In the genomic region with DNA sequence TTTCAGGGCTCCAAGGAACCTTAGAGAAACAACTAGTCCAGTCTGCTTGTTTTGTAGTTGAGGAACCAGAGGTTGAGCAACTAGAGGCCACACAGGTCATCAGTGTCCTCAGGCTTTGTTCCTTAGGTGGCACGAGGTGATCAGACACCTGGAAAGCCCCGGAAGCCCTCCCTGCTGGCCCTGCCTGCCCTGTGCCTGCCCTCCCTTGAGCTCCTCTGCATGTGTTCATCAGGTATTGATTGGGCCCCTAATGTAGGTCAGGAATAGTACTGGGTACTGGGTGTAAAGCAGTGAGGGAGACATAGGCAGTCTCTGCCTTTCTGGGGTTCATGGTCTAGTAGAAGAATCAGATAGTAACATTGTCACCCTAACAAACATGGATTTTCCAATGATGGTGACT, we compare ENCODE assay signal across 17 cellular contexts.
A peak's percentile ranks its signal among the peaks of the same experiment; 100 is the strongest.
DNase-seq lines count a peak whose midpoint lies in the region; ATAC-seq and TF ChIP-seq lines count a peak whose summit lies in the region.
"Had no signal": no experiment of that assay in that cellular context is flagged by ENCODE, and none has a peak within 500 bp of the region (broad histone marks: within the 10 kb centered on the region; RNA-seq: fewer than 3 reads in every experiment).

No MANE protein-coding gene starts in this region.

- no peak overlapping the region for H2AFZ ChIP-seq in osteoblast (ENCODE audit: low read length)

- H3K36me3 Mint-ChIP-seq in activated naive CD4-positive, alpha-beta T cell treated with anti-CD3 and anti-CD28 coated beads, Interleukin-2, amount 50 U/mL, for 24 hours = no peaks in the 10 kb centered on the region
- no peaks in the 10 kb centered on the region for H3K36me3 Mint-ChIP-seq in glutamatergic neuron (ENCODE audit: unreplicated experiment)
- H3K36me3 Mint-ChIP-seq: CD4-positive, CD25-positive, alpha-beta regulatory T cell; CD8-positive, alpha-beta T cell had no signal

- DNase-seq in activated naive CD4-positive, alpha-beta T cell treated with anti-CD3 and anti-CD28 coated beads, Interleukin-2, amount 50 U/mL, for 16 hours = no peak
- no peak for DNase-seq in glutamatergic neuron
- DNase-seq in osteoblast (ENCODE audit: insufficient read length, low spot score, missing footprints) = peak; percentile 41
- DNase-seq: Caco-2; CD4-positive, CD25-positive, alpha-beta regulatory T cell; CD8-positive, alpha-beta T cell; DMS153; DND-41; H7; HCEC 1CT had no signal

- no peaks in the 10 kb centered on the region for H3K79me2 ChIP-seq in osteoblast (ENCODE audit: insufficient read depth, low read length)

- peaks cover 39% of the 10 kb centered on the region for H3K27me3 ChIP-seq in osteoblast (ENCODE audit: insufficient read depth, low read length)
- H3K27me3 ChIP-seq: BLaER1 had no signal

- peaks cover 39% of the 10 kb centered on the region for H4K20me1 ChIP-seq in osteoblast (ENCODE audit: insufficient read depth, low read length)

- H3K4me1 Mint-ChIP-seq in activated naive CD4-positive, alpha-beta T cell treated with anti-CD3 and anti-CD28 coated beads, Interleukin-2, amount 50 U/mL, for 24 hours = no peaks in the 10 kb centered on the region
- H3K4me1 Mint-ChIP-seq in glutamatergic neuron (ENCODE audit: low read depth, unreplicated experiment) = peaks cover 24% of the 10 kb centered on the region

- H3K27ac ChIP-seq in osteoblast (ENCODE audit: low read depth, low read length) = no peak overlapping the region
- H3K27ac ChIP-seq: 22Rv1, BLaER1, C4-2B had no signal

- no peaks in the 10 kb centered on the region for H3K4me1 ChIP-seq in osteoblast (ENCODE audit: insufficient read depth, low read length)
- H3K4me1 ChIP-seq: Caco-2 had no signal

- peak overlapping the region; percentile 81 for H3K27ac Mint-ChIP-seq in activated naive CD4-positive, alpha-beta T cell treated with anti-CD3 and anti-CD28 coated beads, Interleukin-2, amount 50 U/mL, for 24 hours
- peak overlapping the region; percentile 42 for H3K27ac Mint-ChIP-seq in glutamatergic neuron (ENCODE audit: unreplicated experiment)
- H3K27ac Mint-ChIP-seq: B cell; CD8-positive, alpha-beta T cell had no signal

- no peaks in the 10 kb centered on the region for H3K9me3 Mint-ChIP-seq in activated naive CD4-positive, alpha-beta T cell treated with anti-CD3 and anti-CD28 coated beads, Interleukin-2, amount 50 U/mL, for 24 hours
- H3K9me3 Mint-ChIP-seq in glutamatergic neuron (ENCODE audit: unreplicated experiment) = peaks cover 7% of the 10 kb centered on the region
- H3K9me3 Mint-ChIP-seq: CD8-positive, alpha-beta T cell had no signal

- no peak overlapping the region for H3K4me3 Mint-ChIP-seq in activated naive CD4-positive, alpha-beta T cell treated with anti-CD3 and anti-CD28 coated beads, Interleukin-2, amount 50 U/mL, for 24 hours
- no peak overlapping the region for H3K4me3 Mint-ChIP-seq in glutamatergic neuron (ENCODE audit: unreplicated experiment)
- H3K4me3 Mint-ChIP-seq: B cell; CD4-positive, CD25-positive, alpha-beta regulatory T cell; CD8-positive, alpha-beta T cell had no signal

- H3K36me3 ChIP-seq in osteoblast (ENCODE audit: insufficient read depth, low read length) = no peaks in the 10 kb centered on the region
- H3K36me3 ChIP-seq: BLaER1 had no signal

- no peak overlapping the region for H3K4me3 ChIP-seq in osteoblast (ENCODE audit: insufficient read depth, low read length)
- H3K4me3 ChIP-seq: BLaER1 had no signal

- no peak overlapping the region for H3K4me2 ChIP-seq in osteoblast (ENCODE audit: insufficient read depth, low read length)
- H3K4me2 ChIP-seq: BLaER1 had no signal

- no peak for TF ChIP-seq CTCF in glutamatergic neuron (IDR thresholded peaks at IDR 0.05; ENCODE audit: partially characterized antibody, unreplicated experiment)
- TF ChIP-seq CTCF in osteoblast (IDR thresholded peaks at IDR 0.05; ENCODE audit: extremely low read depth, low read depth, low read length) = no peak

- peaks cover 5% of the 10 kb centered on the region for H3K27me3 Mint-ChIP-seq in activated naive CD4-positive, alpha-beta T cell treated with anti-CD3 and anti-CD28 coated beads, Interleukin-2, amount 50 U/mL, for 24 hours
- H3K27me3 Mint-ChIP-seq in glutamatergic neuron (ENCODE audit: unreplicated experiment) = peaks cover 4% of the 10 kb centered on the region

- no peaks in the 10 kb centered on the region for H3K9me3 ChIP-seq in osteoblast (ENCODE audit: low read depth, low read length)
- H3K9me3 ChIP-seq: BLaER1, Caco-2 had no signal

- ATAC-seq in GM21737 (IDR thresholded peaks at IDR 0.05; ENCODE audit: unreplicated experiment) (no peak), GM19324 (IDR thresholded peaks at IDR 0.05; ENCODE audit: low FRiP score, unreplicated experiment) (no peak)
- ATAC-seq: CD8-positive, alpha-beta T cell had no signal
